In genomic region chr17:78737332-78737731, GRCh38 we compare ENCODE assay signal across 8 cellular contexts. TPM values are rescaled to one million over a fixed set of nuclear protein-coding genes. Genes with fewer than 3 reads are reported as not detected.
DNase-seq lines count a peak whose midpoint lies in the region; ATAC-seq and TF ChIP-seq lines count a peak whose summit lies in the region.

No MANE protein-coding gene starts in this region.

- H4K91ac ChIP-seq in trophoblast cell (ENCODE audit: low read depth, low read length), result no peak overlapping the region

- H2AK5ac ChIP-seq in trophoblast cell (ENCODE audit: low read length), result no peak overlapping the region

- peak overlapping the region; percentile 84 to 87 for H3K27ac ChIP-seq in breast epithelium
- H3K27ac ChIP-seq in trophoblast cell (ENCODE audit: low read depth, low read length), result no peak overlapping the region

- H4K12ac ChIP-seq in trophoblast cell (ENCODE audit: low read depth, low read length), result no peak overlapping the region

- H3K9me3 ChIP-seq in breast epithelium (no peaks in the 10 kb centered on the region), trophoblast cell (ENCODE audit: insufficient read depth, low read depth, low read length) (no peaks in the 10 kb centered on the region)

- WGBS in trophoblast cell (ENCODE audit: extremely low coverage, insufficient coverage, insufficient read length), result no CpG with 5 or more reads among the region's 2 CpGs

- no peak overlapping the region for H2AFZ ChIP-seq in trophoblast cell (ENCODE audit: insufficient read depth, low read length, poor library complexity)

- H4K8ac ChIP-seq in trophoblast cell (ENCODE audit: low read depth, low read length), result no peak overlapping the region

- no peak overlapping the region for H2BK120ac ChIP-seq in trophoblast cell (ENCODE audit: insufficient read depth, low read length, poor library complexity)

- no peaks in the 10 kb centered on the region for H3K79me1 ChIP-seq in trophoblast cell (ENCODE audit: low read length)

- no peak for TF ChIP-seq POLR2A in breast epithelium (IDR thresholded peaks at IDR 0.05)

- no peak overlapping the region for H3K23ac ChIP-seq in trophoblast cell (ENCODE audit: low read length)

- intact Hi-C loops in breast epithelium (cut with DNase I; ENCODE audit: low total_unique reads), result no loop called here

- DNase-seq in GF-D8 (lab: John Stamatoyannopoulos, UW) (peak; percentile 41), NCI-H1436 treated with DMSO at 0.1 percent for 48 hours (lab: John Stamatoyannopoulos, UW) (peak; percentile 24), breast epithelium (ENCODE audit: low spot score in 2 of 2) (no peak), trophoblast cell (peak; percentile 45 to 88), NCI-H2029 treated with DMSO at 0.1 percent for 48 hours (lab: John Stamatoyannopoulos, UW) (no peak), GOT3 (lab: John Stamatoyannopoulos, UW) (no peak)

- H2BK12ac ChIP-seq in trophoblast cell (ENCODE audit: low read length), result no peak overlapping the region

- no peak overlapping the region for H3K9ac ChIP-seq in trophoblast cell (ENCODE audit: low read length)

- no peaks in the 10 kb centered on the region for H3K27me3 ChIP-seq in breast epithelium
- H3K27me3 ChIP-seq in trophoblast cell (ENCODE audit: insufficient read depth, low read length), result no peaks in the 10 kb centered on the region

- H3K4me1 ChIP-seq in breast epithelium (peaks cover 2 to 8% of the 10 kb centered on the region in 2 donors), trophoblast cell (ENCODE audit: control insufficient read depth in 1 of 2, insufficient read depth in 2 of 2, low read length in 2 of 2) (peaks cover 21 to 22% of the 10 kb centered on the region in 2 experiments)

- H3K14ac ChIP-seq in trophoblast cell (ENCODE audit: low read length), result no peak overlapping the region

- TF ChIP-seq CTCF in breast epithelium (IDR thresholded peaks at IDR 0.05), result no peak

- H3K79me2 ChIP-seq in trophoblast cell (ENCODE audit: control insufficient read depth, insufficient read depth, low read length, poor library complexity), result no peaks in the 10 kb centered on the region

- ATAC-seq in GM21447 (IDR thresholded peaks at IDR 0.05; ENCODE audit: unreplicated experiment) (no peak), GM19467 (IDR thresholded peaks at IDR 0.05; ENCODE audit: unreplicated experiment) (no peak)

- no peak overlapping the region for H3K4me2 ChIP-seq in trophoblast cell (ENCODE audit: low read length)

- H3K4me3 ChIP-seq in breast epithelium (peak overlapping the region in 2 of 3 donors; percentile 57 to 74), trophoblast cell (ENCODE audit: low read depth, low read length) (no peak overlapping the region)

- H3K18ac ChIP-seq in trophoblast cell (ENCODE audit: low read length), result no peak overlapping the region

- H2BK5ac ChIP-seq in trophoblast cell (ENCODE audit: low read depth, low read length, poor library complexity), result no peak overlapping the region

- H3K36me3 ChIP-seq in breast epithelium, result no peaks in the 10 kb centered on the region
- no peaks in the 10 kb centered on the region for H3K36me3 ChIP-seq in trophoblast cell (ENCODE audit: control insufficient read depth in 1 of 2, insufficient read depth in 2 of 2, low read length in 2 of 2)

- H3K4ac ChIP-seq in trophoblast cell (ENCODE audit: low read depth, low read length), result no peak overlapping the region

RNA-seq across cellular contexts. Expression of gene CYTH1, which starts 44.7 kb away (rescaled TPM):
- total RNA-seq in breast epithelium, result 10 to 100 TPM; 49.5 to 64.8 (median 50.7) TPM
- 16.7 and 17.1 TPM in 2 replicates for polyA plus RNA-seq in trophoblast cell (2013)

Comparison
In these comparisons a context has a peak if more than half of its experiments do, and no peak if none do; other contexts are left out.
1. DNase-seq: peak in GF-D8 (single experiment), NCI-H1436 treated with DMSO at 0.1 percent for 48 hours (single experiment) and trophoblast cell (2 of 2); none in breast epithelium (0 of 2), NCI-H2029 treated with DMSO at 0.1 percent for 48 hours (single experiment) and GOT3 (single experiment).